1 cellular context compared by ENCODE assay signal in genomic region chr16:71572497-71573116, GRCh38.
TF ChIP-seq lines count a peak whose summit lies in the region.

No MANE protein-coding gene starts in this region.

TF ChIP-seq in HepG2, 621 proteins besides CTCF, POLR2A, EP300 and RAD21 (continues in another document):
- no peak for TF ChIP-seq ZBTB1 (CRISPR knock-in tag; IDR thresholded peaks at IDR 0.05; ENCODE audit: borderline replicate concordance)
- TF ChIP-seq ZNF234 (CRISPR knock-in tag; conservative IDR thresholded peaks at IDR 0.05) = no peak
- peak; percentile 43; the same call in 1 of the 2 replicates for TF ChIP-seq YEATS4 (CRISPR knock-in tag; IDR thresholded peaks at IDR 0.05; ENCODE audit: borderline replicate concordance)
- no peak for TF ChIP-seq ZNF33B (CRISPR knock-in tag; IDR thresholded peaks at IDR 0.05)
- no peak for TF ChIP-seq STAT6 (CRISPR knock-in tag; IDR thresholded peaks at IDR 0.05; ENCODE audit: borderline replicate concordance)
- TF ChIP-seq MYNN (CRISPR knock-in tag; IDR thresholded peaks at IDR 0.05; ENCODE audit: low read depth) = no peak
- TF ChIP-seq RCOR2 (CRISPR knock-in tag; IDR thresholded peaks at IDR 0.05) = no peak
- TF ChIP-seq GZF1 (CRISPR knock-in tag; IDR thresholded peaks at IDR 0.05) = no peak
- TF ChIP-seq TFDP2 (CRISPR knock-in tag; IDR thresholded peaks at IDR 0.05) = 0 out of 2 replicates have a peak, but pooled peaks have one; percentile 39
- TF ChIP-seq ZNF550 (CRISPR knock-in tag; IDR thresholded peaks at IDR 0.05; ENCODE audit: borderline replicate concordance) = no peak
- no peak for TF ChIP-seq ZNF576 (CRISPR knock-in tag; IDR thresholded peaks at IDR 0.05)
- peak; percentile 14; the same call in 1 of the 2 replicates for TF ChIP-seq ZFP36L1 (CRISPR knock-in tag; IDR thresholded peaks at IDR 0.05)
- TF ChIP-seq PAXIP1 (CRISPR knock-in tag; conservative IDR thresholded peaks at IDR 0.05) = peak; percentile 97
- TF ChIP-seq TAF1 (CRISPR knock-in tag; IDR thresholded peaks at IDR 0.05) = no peak; the same call in 1 of the 2 replicates
- TF ChIP-seq KAT7 (CRISPR knock-in tag; IDR thresholded peaks at IDR 0.05; ENCODE audit: borderline replicate concordance) = no peak
- TF ChIP-seq PRDM10 (CRISPR knock-in tag; IDR thresholded peaks at IDR 0.05; ENCODE audit: low read depth) = peak; percentile 46; the same call in 1 of the 2 replicates
- no peak for TF ChIP-seq NAIF1 (CRISPR knock-in tag; IDR thresholded peaks at IDR 0.05; ENCODE audit: borderline replicate concordance)
- TF ChIP-seq E2F2 (CRISPR knock-in tag; IDR thresholded peaks at IDR 0.05; ENCODE audit: borderline replicate concordance) = no peak
- no peak for TF ChIP-seq NR0B2 (CRISPR knock-in tag; IDR thresholded peaks at IDR 0.05)
- no peak for TF ChIP-seq IRF1 (CRISPR knock-in tag; IDR thresholded peaks at IDR 0.05; ENCODE audit: low read depth)
- TF ChIP-seq ZBTB43 (CRISPR knock-in tag; conservative IDR thresholded peaks at IDR 0.05) = peak; percentile 69; the same call in 1 of the 2 replicates
- TF ChIP-seq ZNF275 (CRISPR knock-in tag; IDR thresholded peaks at IDR 0.05; ENCODE audit: borderline replicate concordance) = no peak
- no peak for TF ChIP-seq USF2 (IDR thresholded peaks at IDR 0.05; ENCODE audit: low read depth, low read length)
- TF ChIP-seq USF2 (CRISPR knock-in tag; IDR thresholded peaks at IDR 0.05; ENCODE audit: borderline replicate concordance) = no peak
- no peak for TF ChIP-seq NONO (IDR thresholded peaks at IDR 0.05)
- no peak for TF ChIP-seq NONO (CRISPR knock-in tag; conservative IDR thresholded peaks at IDR 0.05)
- TF ChIP-seq CBX5 (CRISPR knock-in tag; IDR thresholded peaks at IDR 0.05; ENCODE audit: borderline replicate concordance) = peak; percentile 52; the same call in 1 of the 2 replicates
- no peak for TF ChIP-seq ATAD3A (CRISPR knock-in tag; IDR thresholded peaks at IDR 0.05)
- TF ChIP-seq AKAP8 (CRISPR knock-in tag; IDR thresholded peaks at IDR 0.05) = no peak
- peak; percentile 84; the same call in 1 of the 2 replicates for TF ChIP-seq NCOR1 (IDR thresholded peaks at IDR 0.05; ENCODE audit: borderline replicate concordance, low read length)
- no peak for TF ChIP-seq ZNF136 (CRISPR knock-in tag; IDR thresholded peaks at IDR 0.05; ENCODE audit: low read depth)
- TF ChIP-seq ZNF691 (CRISPR knock-in tag; IDR thresholded peaks at IDR 0.05; ENCODE audit: borderline replicate concordance, low read depth) = no peak
- TF ChIP-seq PATZ1 (CRISPR knock-in tag; IDR thresholded peaks at IDR 0.05) = 0 out of 2 replicates have a peak, but pooled peaks have one; percentile 4
